In the genomic region with DNA sequence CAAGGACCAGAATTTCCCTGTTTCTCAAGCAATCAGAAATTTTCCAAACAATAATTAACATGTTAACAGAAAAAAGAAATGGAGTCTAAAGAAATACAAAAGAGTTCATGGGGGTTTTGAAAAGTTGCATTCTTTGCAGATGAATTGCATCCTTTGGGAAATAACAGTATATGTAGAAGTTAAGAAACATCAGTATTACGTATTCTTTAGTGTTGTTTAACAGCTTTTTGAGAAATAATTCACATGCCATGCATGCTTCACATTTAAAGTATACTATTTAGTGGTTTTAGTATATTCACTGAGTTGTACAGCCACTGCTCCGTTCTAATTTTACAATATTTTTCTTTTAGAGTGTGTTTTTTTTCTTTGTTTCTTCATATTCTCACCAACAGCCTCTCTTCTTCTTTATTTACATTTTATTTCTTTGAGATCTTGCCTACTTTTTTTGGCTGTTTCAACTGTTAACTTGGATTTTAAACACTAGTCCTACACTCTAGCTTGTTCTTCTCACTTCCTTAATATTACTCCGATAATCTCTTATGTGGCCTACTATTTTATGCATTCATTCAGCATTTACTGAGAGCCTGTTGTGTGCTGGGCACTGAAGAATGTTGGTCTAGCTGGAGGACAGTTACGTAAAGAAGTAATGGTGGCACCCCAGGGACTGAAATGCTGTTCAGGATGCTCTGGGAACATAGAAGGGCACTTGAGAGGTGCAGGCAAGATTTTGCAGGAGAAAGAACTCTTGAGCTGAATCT, we compare ENCODE assay signal across 18 cellular contexts.
DNase-seq lines count a peak whose midpoint lies in the region; ATAC-seq and TF ChIP-seq lines count a peak whose summit lies in the region.
"Had no signal": no experiment of that assay in that cellular context is flagged by ENCODE, and none has a peak within 500 bp of the region (broad histone marks: within the 10 kb centered on the region; RNA-seq: fewer than 3 reads in every experiment).

No MANE protein-coding gene starts in this region.

- H3K4me1 ChIP-seq in gastrocnemius medialis: no peaks in the 10 kb centered on the region
- H3K4me1 ChIP-seq: esophagus muscularis mucosa had no signal

- POLR2A ChIA-PET in AG04449 (lab: Yijun Ruan, JAX): interaction anchor here (1.2 kb wide), 1 partner anchor 21 kb away, joined by 4 read pairs; no protein-coding TSS in a partner anchor

- intact Hi-C loops in gastrocnemius medialis (cut with DNase I; ENCODE audit: low total_unique reads): no loop called here

- no peaks in the 10 kb centered on the region for H3K9me3 ChIP-seq in gastrocnemius medialis
- H3K9me3 ChIP-seq: esophagus muscularis mucosa, neutrophil had no signal

- in situ Hi-C loops in astrocyte of the spinal cord (cut with HindIII; ENCODE audit: low sequenced_read_pairs): no loop called here
- in situ Hi-C loops in gastrocnemius medialis (cut with MboI; ENCODE audit: low sequenced_read_pairs in 4 of 4): no loop called here

- ATAC-seq in gastrocnemius medialis: no peak
- no peak for ATAC-seq in GM21515 (IDR thresholded peaks at IDR 0.05; ENCODE audit: unreplicated experiment)
- no peak for ATAC-seq in GM21447 (IDR thresholded peaks at IDR 0.05; ENCODE audit: unreplicated experiment)
- ATAC-seq: activated naive CD4-positive, alpha-beta T cell treated with anti-CD3 and anti-CD28 coated beads, Interleukin-2, amount 50 U/mL, for 72 hours; T-helper 17 cell had no signal

- CTCF ChIA-PET in AG04449 (lab: Yijun Ruan, JAX): interaction anchor here (1.3 kb wide), 1 partner anchor 9 kb away, joined by 4 read pairs; no protein-coding TSS in a partner anchor

- H3K4me3 ChIP-seq in AG04449 (ENCODE audit: low read depth, low read length) (no peak overlapping the region), astrocyte of the spinal cord (ENCODE audit: low read depth, low read length) (no peak overlapping the region), gastrocnemius medialis (no peak overlapping the region)
- H3K4me3 ChIP-seq: esophagus muscularis mucosa had no signal

- no peak for TF ChIP-seq CTCF in AG04449 (IDR thresholded peaks at IDR 0.05; ENCODE audit: insufficient read depth, low read length, missing control alignments)
- no peak for TF ChIP-seq CTCF in astrocyte of the spinal cord (IDR thresholded peaks at IDR 0.05; ENCODE audit: low read depth, low read length)
- no peak for TF ChIP-seq CTCF in gastrocnemius medialis (IDR thresholded peaks at IDR 0.05 in 4 of 5, conservative IDR thresholded peaks at IDR 0.05 in 1 of 5)

- H3K36me3 ChIP-seq in gastrocnemius medialis: no peaks in the 10 kb centered on the region
- H3K36me3 ChIP-seq: esophagus muscularis mucosa, neutrophil had no signal

- H3K27me3 ChIP-seq in gastrocnemius medialis: no peaks in the 10 kb centered on the region
- H3K27me3 ChIP-seq: esophagus muscularis mucosa, neutrophil had no signal

- no peak overlapping the region for H3K27ac ChIP-seq in gastrocnemius medialis
- H3K27ac ChIP-seq: esophagus muscularis mucosa, KMS-11, neutrophil had no signal

- DNase-seq in AG04449 (ENCODE audit: low read depth, low spot score): peak; percentile 81
- peak; percentile 60 for DNase-seq in HS-5 (ENCODE audit: low read depth)
- DNase-seq in astrocyte of the spinal cord (ENCODE audit: low read depth, low spot score): peak; percentile 84
- DNase-seq in iris pigment epithelial cell (ENCODE audit: low read depth): peak; percentile 90
- DNase-seq in gastrocnemius medialis: no peak
- no peak for DNase-seq in NCI-H2029 (lab: John Stamatoyannopoulos, UW)
- DNase-seq: activated CD4-positive, alpha-beta T cell treated with anti-CD3 and anti-CD28 coated beads for 4 hours; midbrain; NCI-H1694; NCI-H526 treated with DMSO at 0.1 percent for 48 hours; small intestine; T-helper 17 cell had no signal

- no peak for TF ChIP-seq POLR2A in gastrocnemius medialis (IDR thresholded peaks at IDR 0.05)

Comparison
In these comparisons a context has a peak if more than half of its experiments do, and no peak if none do; other contexts are left out.
1. DNase-seq: peak in AG04449 (single experiment), HS-5 (single experiment), astrocyte of the spinal cord (single experiment) and iris pigment epithelial cell (single experiment); none in gastrocnemius medialis (0 of 2) and NCI-H2029 (single experiment).